ENCODE assay signal across 8 cellular contexts in the genomic region with DNA sequence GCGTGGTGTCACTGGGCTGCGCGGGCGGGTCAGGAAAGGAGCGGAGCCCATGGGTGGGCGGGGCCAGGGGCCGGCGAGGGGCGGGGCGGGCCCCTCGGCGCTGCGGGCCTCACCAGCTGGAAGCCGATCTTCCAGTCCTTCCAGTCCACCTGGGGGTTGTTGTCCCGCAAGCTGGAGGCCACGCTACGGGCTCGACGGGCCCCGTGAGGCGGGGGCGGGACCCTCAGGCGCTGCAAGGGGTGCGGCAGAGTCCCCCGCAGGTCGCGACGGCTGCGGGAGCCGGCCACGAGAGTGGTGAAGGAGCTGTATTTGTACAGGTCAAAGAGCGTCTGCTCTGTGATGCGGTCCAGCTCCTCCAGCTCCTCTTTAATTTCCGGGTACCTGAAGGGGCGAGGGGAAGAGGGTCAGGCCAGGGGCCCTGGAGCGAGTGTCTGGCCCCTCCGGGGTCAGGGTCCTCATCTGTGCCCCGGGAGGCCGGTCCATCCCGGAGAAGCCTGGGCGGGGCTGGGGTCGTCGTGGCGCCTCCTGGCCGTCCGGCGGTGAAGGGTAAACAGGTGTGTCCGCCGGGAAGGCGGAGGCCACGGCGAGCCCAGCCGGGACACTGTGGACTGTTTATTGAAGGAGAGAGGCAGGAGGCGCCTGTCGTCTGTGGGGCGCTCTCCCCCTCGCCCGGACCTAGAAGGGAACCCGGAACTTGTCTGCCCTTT. TPM values are rescaled to one million over a fixed set of nuclear protein-coding genes. Genes with fewer than 3 reads are reported as not detected.
DNase-seq lines count a peak whose midpoint lies in the region; ATAC-seq and TF ChIP-seq lines count a peak whose summit lies in the region.

No MANE protein-coding gene starts in this region.

- no peaks in the 10 kb centered on the region for H3K9me3 Mint-ChIP-seq in activated naive CD8-positive, alpha-beta T cell (ENCODE audit: low read depth)

- no peaks in the 10 kb centered on the region for H3K27me3 ChIP-seq in sigmoid colon

- peak; percentile 85 for ATAC-seq in SK-N-SH treated with all-trans-retinoic acid at 6 μM for 48 hours
- peak; percentile 96 to 97 for ATAC-seq in left cardiac atrium
- ATAC-seq in GM19035 (IDR thresholded peaks at IDR 0.05; ENCODE audit: unreplicated experiment): no peak

- H3K9me3 ChIP-seq in sigmoid colon: no peaks in the 10 kb centered on the region

- TF ChIP-seq EP300 in sigmoid colon (IDR thresholded peaks at IDR 0.05): no peak

- intact Hi-C loops in left cardiac atrium (cut with DNase I) (no loop called here), sigmoid colon (cut with DNase I) (no loop called here)

- H3K4me3 Mint-ChIP-seq in activated naive CD8-positive, alpha-beta T cell: peak overlapping the region; percentile 85

- H3K4me1 ChIP-seq in sigmoid colon: peaks cover 0 to 37% (median 21%) of the 10 kb centered on the region in 4 donors

- no peaks in the 10 kb centered on the region for H3K36me3 Mint-ChIP-seq in activated naive CD8-positive, alpha-beta T cell

- peak overlapping the region; percentile 53 to 83 (median 62) for H3K4me3 ChIP-seq in sigmoid colon

- peak overlapping the region; percentile 85 to 98 (median 94) for H3K27ac ChIP-seq in sigmoid colon

- H3K4me1 Mint-ChIP-seq in activated naive CD8-positive, alpha-beta T cell (ENCODE audit: low read depth): peaks cover 32% of the 10 kb centered on the region

- peak; percentile 22 for TF ChIP-seq POLR2A in GM19099 (IDR thresholded peaks at IDR 0.05; ENCODE audit: extremely low read depth, insufficient read length, low read depth)
- TF ChIP-seq POLR2A in sigmoid colon (IDR thresholded peaks at IDR 0.05): peak in 1 of 2 donors; percentile 42

- H3K27ac Mint-ChIP-seq in activated naive CD8-positive, alpha-beta T cell: peak overlapping the region; percentile 71

- WGBS in sigmoid colon, 2 donors: 1% methylated on average over 59 of the region's 59 CpGs

- peak; percentile 81 for DNase-seq in left cardiac atrium
- peak; percentile 91 for DNase-seq in sigmoid colon
- no peak for DNase-seq in NCI-H69 (lab: John Stamatoyannopoulos, UW)
- DNase-seq in NK-92 treated with Interleukin-12 subunit alpha and Interleukin-12 subunit beta, amount 100 ng/mL, for 24 hours (lab: John Stamatoyannopoulos, UW): no peak

- no peaks in the 10 kb centered on the region for H3K27me3 Mint-ChIP-seq in activated naive CD8-positive, alpha-beta T cell

- no peaks in the 10 kb centered on the region for H3K36me3 ChIP-seq in sigmoid colon

- no peak for TF ChIP-seq CTCF in sigmoid colon (IDR thresholded peaks at IDR 0.05)

TF ChIP-seq in SK-N-SH treated with all-trans-retinoic acid at 6 μM for 48 hours, 23 proteins besides CTCF, POLR2A, EP300 and RAD21:
- TF ChIP-seq PPARA (CRISPR knock-in tag; IDR thresholded peaks at IDR 0.05; ENCODE audit: borderline replicate concordance) (no peak), ESRRG (CRISPR knock-in tag; IDR thresholded peaks at IDR 0.05) (no peak), GLIS3 (CRISPR knock-in tag; IDR thresholded peaks at IDR 0.05) (no peak), SNAI2 (CRISPR knock-in tag; IDR thresholded peaks at IDR 0.05) (no peak), OSR1 (CRISPR knock-in tag; IDR thresholded peaks at IDR 0.05) (no peak)
- TF ChIP-seq, protein P1, sequence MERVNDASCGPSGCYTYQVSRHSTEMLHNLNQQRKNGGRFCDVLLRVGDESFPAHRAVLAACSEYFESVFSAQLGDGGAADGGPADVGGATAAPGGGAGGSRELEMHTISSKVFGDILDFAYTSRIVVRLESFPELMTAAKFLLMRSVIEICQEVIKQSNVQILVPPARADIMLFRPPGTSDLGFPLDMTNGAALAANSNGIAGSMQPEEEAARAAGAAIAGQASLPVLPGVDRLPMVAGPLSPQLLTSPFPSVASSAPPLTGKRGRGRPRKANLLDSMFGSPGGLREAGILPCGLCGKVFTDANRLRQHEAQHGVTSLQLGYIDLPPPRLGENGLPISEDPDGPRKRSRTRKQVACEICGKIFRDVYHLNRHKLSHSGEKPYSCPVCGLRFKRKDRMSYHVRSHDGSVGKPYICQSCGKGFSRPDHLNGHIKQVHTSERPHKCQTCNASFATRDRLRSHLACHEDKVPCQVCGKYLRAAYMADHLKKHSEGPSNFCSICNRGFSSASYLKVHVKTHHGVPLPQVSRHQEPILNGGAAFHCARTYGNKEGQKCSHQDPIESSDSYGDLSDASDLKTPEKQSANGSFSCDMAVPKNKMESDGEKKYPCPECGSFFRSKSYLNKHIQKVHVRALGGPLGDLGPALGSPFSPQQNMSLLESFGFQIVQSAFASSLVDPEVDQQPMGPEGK (CRISPR knock-in tag; IDR thresholded peaks at IDR 0.05; ENCODE audit: borderline replicate concordance): no peak
- TF ChIP-seq, protein P2, sequence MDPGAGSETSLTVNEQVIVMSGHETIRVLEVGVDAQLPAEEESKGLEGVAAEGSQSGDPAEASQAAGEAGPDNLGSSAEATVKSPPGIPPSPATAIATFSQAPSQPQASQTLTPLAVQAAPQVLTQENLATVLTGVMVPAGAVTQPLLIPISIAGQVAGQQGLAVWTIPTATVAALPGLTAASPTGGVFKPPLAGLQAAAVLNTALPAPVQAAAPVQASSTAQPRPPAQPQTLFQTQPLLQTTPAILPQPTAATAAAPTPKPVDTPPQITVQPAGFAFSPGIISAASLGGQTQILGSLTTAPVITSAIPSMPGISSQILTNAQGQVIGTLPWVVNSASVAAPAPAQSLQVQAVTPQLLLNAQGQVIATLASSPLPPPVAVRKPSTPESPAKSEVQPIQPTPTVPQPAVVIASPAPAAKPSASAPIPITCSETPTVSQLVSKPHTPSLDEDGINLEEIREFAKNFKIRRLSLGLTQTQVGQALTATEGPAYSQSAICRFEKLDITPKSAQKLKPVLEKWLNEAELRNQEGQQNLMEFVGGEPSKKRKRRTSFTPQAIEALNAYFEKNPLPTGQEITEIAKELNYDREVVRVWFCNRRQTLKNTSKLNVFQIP (CRISPR knock-in tag; IDR thresholded peaks at IDR 0.05; ENCODE audit: borderline replicate concordance, low read depth): no peak

RNA-seq across cellular contexts. Expression of gene SCNN1A, which starts 11.9 kb away (rescaled TPM):
- total RNA-seq in left cardiac atrium (1 to 10 TPM in 1 of 2 donors, under 1 TPM in 1; 0.85 to 3.5 TPM), sigmoid colon (1 to 10 TPM in 3 of 4 donors, under 1 TPM in 1; 0.82 to 7.2 (median 1.1) TPM)
- polyA plus RNA-seq in sigmoid colon: 100 to 1,000 TPM in 1 of 3 donors, 10 to 100 TPM in 2; 51.1 to 169 (median 53.5) TPM

RNA-seq across cellular contexts. Expression of gene LTBR, which starts 20.5 kb away (rescaled TPM):
- total RNA-seq in left cardiac atrium (10 to 100 TPM; 40.4 to 66.6 TPM), sigmoid colon (100 to 1,000 TPM in 3 of 4 donors, 10 to 100 TPM in 1; 85.2 to 200 (median 125) TPM)
- polyA plus RNA-seq in sigmoid colon: 10 to 100 TPM; 36.3 to 85.2 (median 37.8) TPM

RNA-seq across cellular contexts. Expression of gene TNFRSF1A, which starts 21.6 kb away (rescaled TPM):
- total RNA-seq in left cardiac atrium: 100 to 1,000 TPM in 1 of 2 donors, 10 to 100 TPM in 1; 89.6 to 117 TPM
- total RNA-seq in sigmoid colon: 100 to 1,000 TPM; 135 to 191 (median 176) TPM
- polyA plus RNA-seq in sigmoid colon: 100 to 1,000 TPM in 1 of 3 donors, 10 to 100 TPM in 2; 31.7 to 107 (median 74.5) TPM

RNA-seq across cellular contexts. Expression of gene PLEKHG6, which starts 53.0 kb away (rescaled TPM):
- total RNA-seq in left cardiac atrium (1 to 10 TPM; 5.0 to 6.8 TPM), sigmoid colon (1 to 10 TPM in 1 of 4 donors, under 1 TPM in 1, not detected in 2; 0.99 to 2.5 TPM)
- polyA plus RNA-seq in sigmoid colon: 100 to 1,000 TPM in 1 of 3 donors, 10 to 100 TPM in 2; 61.3 to 146 (median 93.6) TPM

Comparison
In these comparisons a context has a peak if more than half of its experiments do, and no peak if none do; other contexts are left out.
1. DNase-seq: peak in left cardiac atrium (single experiment) and sigmoid colon (single experiment); none in NCI-H69 (single experiment) and NK-92 treated with Interleukin-12 subunit alpha and Interleukin-12 subunit beta, amount 100 ng/mL, for 24 hours (single experiment).